Comparison of ENCODE assay signal across 1 cellular context in genomic region chr6:143698329-143698728, GRCh38.
TF ChIP-seq lines count a peak whose summit lies in the region.

No MANE protein-coding gene starts in this region.

TF ChIP-seq in HepG2, 621 proteins besides CTCF, POLR2A, EP300 and RAD21:
- TF ChIP-seq HOXA9 (CRISPR knock-in tag; IDR thresholded peaks at IDR 0.05; ENCODE audit: borderline replicate concordance): no peak
- TF ChIP-seq GFI1 (CRISPR knock-in tag; IDR thresholded peaks at IDR 0.05; ENCODE audit: borderline replicate concordance): no peak
- TF ChIP-seq RFX1 (IDR thresholded peaks at IDR 0.05): no peak
- no peak for TF ChIP-seq MLX (CRISPR knock-in tag; IDR thresholded peaks at IDR 0.05)
- TF ChIP-seq KIAA2018 (CRISPR knock-in tag; IDR thresholded peaks at IDR 0.05; ENCODE audit: borderline replicate concordance): no peak
- TF ChIP-seq ELF3 (CRISPR knock-in tag; IDR thresholded peaks at IDR 0.05): no peak
- no peak for TF ChIP-seq ZNF296 (CRISPR knock-in tag; conservative IDR thresholded peaks at IDR 0.05)
- no peak for TF ChIP-seq HNF1A (IDR thresholded peaks at IDR 0.05; ENCODE audit: low read depth)
- no peak for TF ChIP-seq HNF1A (CRISPR knock-in tag; IDR thresholded peaks at IDR 0.05; ENCODE audit: borderline replicate concordance)
